In the genomic region with DNA sequence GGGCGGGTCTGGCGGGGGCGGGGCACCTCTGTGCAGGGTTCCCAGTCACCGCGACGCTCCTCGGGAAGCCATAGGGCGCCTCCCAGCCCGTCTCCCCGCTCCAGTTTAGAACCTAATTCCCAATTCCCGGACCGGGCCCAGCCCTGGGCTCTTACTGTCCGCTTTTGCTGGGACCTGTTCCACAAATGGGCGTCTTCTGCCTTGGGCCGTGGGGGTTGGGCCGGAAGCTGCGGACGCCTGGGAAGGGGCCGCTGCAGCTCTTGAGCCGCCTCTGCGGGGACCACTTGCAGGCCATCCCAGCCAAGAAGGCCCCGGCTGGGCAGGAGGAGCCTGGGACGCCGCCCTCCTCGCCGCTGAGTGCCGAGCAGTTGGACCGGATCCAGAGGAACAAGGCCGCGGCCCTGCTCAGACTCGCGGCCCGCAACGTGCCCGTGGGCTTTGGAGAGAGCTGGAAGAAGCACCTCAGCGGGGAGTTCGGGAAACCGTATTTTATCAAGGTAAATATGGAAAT, we compare ENCODE assay signal across 8 cellular contexts. TPM values are rescaled to one million over a fixed set of nuclear protein-coding genes. Genes with fewer than 3 reads are reported as not detected.
DNase-seq lines count a peak whose midpoint lies in the region; TF ChIP-seq lines count a peak whose summit lies in the region.

No MANE protein-coding gene starts in this region.

- H3K4me3 ChIP-seq in MG63 (peak overlapping the region; percentile 90), mammary epithelial cell (replicated peaks in 1 of 3; ENCODE audit: insufficient read depth in 1 of 3, low read depth in 2 of 3, low read length in 3 of 3) (peak overlapping the region; percentile 59 to 90 (median 78))

- peak overlapping the region; percentile 57 for H3K18ac ChIP-seq in H9 (ENCODE audit: insufficient read length, low read depth, low read length)

- intact Hi-C loops in mammary epithelial cell (cut with micrococcal nuclease): loop anchor here (5.0 to 10.0 kb wide), 3 partner anchors 243 to 366 kb away; partner anchors contain the start of genes CORO1C and SSH1

- no CpG with 5 or more reads among the region's 38 CpGs for WGBS in H9 (ENCODE audit: extremely low coverage, insufficient read length, low lambda C conversion rate)
- WGBS in mammary epithelial cell (ENCODE audit: low coverage, missing lambda C conversion rate): under 1% methylated on average over 17 of the region's 38 CpGs

- no peak overlapping the region for H2BK12ac ChIP-seq in H9 (ENCODE audit: insufficient read length, low read depth, low read length)

- peaks cover 35 to 44% (median 43%) of the 10 kb centered on the region in 3 experiments for H3K36me3 Mint-ChIP-seq in H9 (ENCODE audit: insufficient read depth in 1 of 3, low read depth in 3 of 3)

- no peak overlapping the region for H3T11ph ChIP-seq in H9 (ENCODE audit: low read length)

- H2BK120ac ChIP-seq in H9 (ENCODE audit: low read depth, low read length, poor library complexity, severe bottlenecking): no peak overlapping the region

- no peak overlapping the region for H4K91ac ChIP-seq in H9 (ENCODE audit: insufficient read length, low read depth, low read length)

- no peaks in the 10 kb centered on the region for H3K27me3 ChIP-seq in H9 (ENCODE audit: insufficient read depth, low read length)
- no peaks in the 10 kb centered on the region for H3K27me3 ChIP-seq in MG63
- H3K27me3 ChIP-seq in mammary epithelial cell (ENCODE audit: insufficient read depth, low read length): no peaks in the 10 kb centered on the region
- H3K27me3 ChIP-seq in layer of hippocampus (ENCODE audit: control insufficient read depth, insufficient read depth, low read length): no peaks in the 10 kb centered on the region

- H3K4me2 ChIP-seq in H9 (ENCODE audit: insufficient read depth, insufficient read length, low read length) (peak overlapping the region; percentile 85), mammary epithelial cell (ENCODE audit: insufficient read depth, low read depth, low read length) (peak overlapping the region; percentile 88)

- no peak overlapping the region for H2BK20ac ChIP-seq in H9 (ENCODE audit: low read depth, low read length, poor library complexity, severe bottlenecking)

- peaks cover 13% of the 10 kb centered on the region for H3K23me2 ChIP-seq in H9 (ENCODE audit: insufficient read length, low read depth, low read length, poor library complexity, severe bottlenecking)

- H3K36me3 ChIP-seq in MG63 (peaks cover 43% of the 10 kb centered on the region), mammary epithelial cell (ENCODE audit: insufficient read depth, low read length) (peaks cover 5% of the 10 kb centered on the region)

- in situ Hi-C loops in mammary epithelial cell (cut with MboI; ENCODE audit: low sequenced_read_pairs in 2 of 2): loop anchor here in 1 of 2 donors (25.0 kb wide), 2 partner anchors 461 to 536 kb away; partner anchors contain the start of genes ISCU, SART3 and SELPLG

- H4K8ac ChIP-seq in H9 (replicated peaks; ENCODE audit: insufficient read length, low read depth, low read length): no peak overlapping the region

- no peak overlapping the region for H3K56ac ChIP-seq in H9 (ENCODE audit: insufficient read length, low read depth, low read length)

- H2BK15ac ChIP-seq in H9 (ENCODE audit: low read depth, low read length): no peak overlapping the region

- H3K27ac ChIP-seq in H9 (ENCODE audit: insufficient read length, low read depth, low read length) (no peak overlapping the region), mammary epithelial cell (ENCODE audit: insufficient read depth, low read depth, low read length) (peak overlapping the region; percentile 40), layer of hippocampus (ENCODE audit: low read depth, low read length) (peak overlapping the region; percentile 80)

- dilution Hi-C loops in mammary epithelial cell (cut with HindIII; ENCODE audit: low sequenced_read_pairs): loop anchor here (5.0 to 10.0 kb wide), 5 partner anchors 71 to 533 kb away; partner anchors contain the start of genes ISCU and SART3

- H3K79me2 ChIP-seq in H9 (ENCODE audit: insufficient read depth, low read length): peaks cover 5% of the 10 kb centered on the region; the same call in 1 of the 2 replicates
- H3K79me2 ChIP-seq in mammary epithelial cell (ENCODE audit: insufficient read depth, low read length): peaks cover 14% of the 10 kb centered on the region

- H2AFZ ChIP-seq in H9 (ENCODE audit: low read length) (no peak overlapping the region), mammary epithelial cell (ENCODE audit: low read depth, low read length) (peak overlapping the region; percentile 92)

- peak overlapping the region; percentile 86 to 89 for H3K4me3 Mint-ChIP-seq in H9

- H3K4ac ChIP-seq in H9 (ENCODE audit: low read depth, low read length): no peak overlapping the region; the same call in 1 of the 2 replicates

- no peak overlapping the region for H4K5ac ChIP-seq in H9 (ENCODE audit: insufficient read length, low read depth, low read length)

- DNase-seq in DMS 273 (lab: John Stamatoyannopoulos, UW; ENCODE audit: unreplicated experiment) (peak; percentile 72), DMS 273 treated with DMSO at 0.1 percent for 48 hours (lab: John Stamatoyannopoulos, UW) (no peak), H9 (no peak), MG63 (peak; percentile 51), mammary epithelial cell (no peak), superior temporal gyrus (ENCODE audit: extremely low spot score) (peak; percentile 37), islet precursor cell (no peak)

- peaks cover 3% of the 10 kb centered on the region for H3K27me3 Mint-ChIP-seq in H9 (ENCODE audit: low read depth)

- H3K14ac ChIP-seq in H9 (ENCODE audit: insufficient read depth, low read length): peak overlapping the region; percentile 68

- CTCF ChIA-PET in mammary epithelial cell (lab: Charles Lee; ENCODE audit: low non-redundant PET): no interaction called here

- peak overlapping the region in 1 of 3 experiments; percentile 95; a peak in 3 of 7 replicates for H3K27ac Mint-ChIP-seq in H9

- TF ChIP-seq CTCF in H9 (conservative IDR thresholded peaks at IDR 0.05) (no peak), mammary epithelial cell (conservative IDR thresholded peaks at IDR 0.05 in 1 of 2, IDR thresholded peaks at IDR 0.05 in 1 of 2; ENCODE audit: extremely low read depth in 1 of 2, insufficient read depth in 1 of 2, low read depth in 1 of 2, low read length in 2 of 2) (no peak)

- H3K4me1 Mint-ChIP-seq in H9: peaks cover 4 to 18% of the 10 kb centered on the region in 2 experiments

- H3K4me1 ChIP-seq in H9 (ENCODE audit: insufficient read depth, low read length): no peaks in the 10 kb centered on the region
- peaks cover 13% of the 10 kb centered on the region for H3K4me1 ChIP-seq in mammary epithelial cell (ENCODE audit: insufficient read depth, low read length)

- no peaks in the 10 kb centered on the region for H4K20me1 ChIP-seq in H9 (ENCODE audit: control insufficient read depth, insufficient read depth, insufficient read length)
- no peaks in the 10 kb centered on the region for H4K20me1 ChIP-seq in mammary epithelial cell (ENCODE audit: insufficient read depth, low read length)

- peak overlapping the region; percentile 82 for H3K9ac ChIP-seq in H9 (ENCODE audit: extremely low read depth, insufficient read length, low read length)
- peak overlapping the region; percentile 74 for H3K9ac ChIP-seq in mammary epithelial cell (ENCODE audit: insufficient read depth, low read length)

- no peak overlapping the region for H2BK5ac ChIP-seq in H9 (ENCODE audit: insufficient read length, low read length)

- TSS peak; percentile 56 for BruUV-seq in mammary epithelial cell (replicated peaks; lab: Mats Ljungman, UMichigan)

- H3K9me3 ChIP-seq in H9 (ENCODE audit: control insufficient read depth, low read depth, low read length) (no peaks in the 10 kb centered on the region), MG63 (no peaks in the 10 kb centered on the region), mammary epithelial cell (replicated peaks; ENCODE audit: insufficient read depth, low read length) (no peaks in the 10 kb centered on the region)

- H3K79me1 ChIP-seq in H9 (ENCODE audit: insufficient read depth, low read depth, low read length, poor library complexity, severe bottlenecking): peaks cover 8% of the 10 kb centered on the region

- no peak overlapping the region for H3K23ac ChIP-seq in H9 (ENCODE audit: insufficient read length, low read depth, low read length)

- H3K9me3 Mint-ChIP-seq in H9: no peaks in the 10 kb centered on the region

- no peak overlapping the region for H2AK5ac ChIP-seq in H9 (ENCODE audit: insufficient read length, low read length)

RNA-seq across cellular contexts. Expression of gene UNG, which starts 0.8 kb away (rescaled TPM):
- 188 and 195 TPM in 2 replicates for total RNA-seq in H9 (2021)
- total RNA-seq in MG63 (2014; rRNA removed; shearing (Covaris generic); ENCODE audit: low replicate concordance): 67.5 and 80.9 TPM in 2 replicates
- total RNA-seq in mammary epithelial cell: 10 to 100 TPM; 34.2 to 37.7 TPM
- 38.6 TPM for polyA plus RNA-seq in mammary epithelial cell
- 32.7 TPM for polyA minus RNA-seq in mammary epithelial cell

RNA-seq across cellular contexts. Expression of gene ALKBH2, which starts 4.9 kb away (rescaled TPM):
- 23.7 and 24.4 TPM in 2 replicates for total RNA-seq in H9 (2021)
- 46.7 and 54.9 TPM in 2 replicates for total RNA-seq in MG63 (2014; rRNA removed; shearing (Covaris generic); ENCODE audit: low replicate concordance)
- total RNA-seq in mammary epithelial cell: 10 to 100 TPM; 15.2 to 23.9 TPM
- polyA plus RNA-seq in mammary epithelial cell: 23.1 TPM
- polyA minus RNA-seq in mammary epithelial cell: 34.9 TPM

RNA-seq across cellular contexts. Expression of gene ACACB, which starts 18.2 kb away (rescaled TPM):
- 14.2 and 17.3 TPM in 2 replicates for total RNA-seq in H9 (2021)
- 0.20 and 2.9 TPM in 2 replicates for total RNA-seq in MG63 (2014; rRNA removed; shearing (Covaris generic); ENCODE audit: low replicate concordance)
- total RNA-seq in mammary epithelial cell: 1 to 10 TPM; 4.7 to 6.0 TPM
- polyA plus RNA-seq in mammary epithelial cell: 1.8 TPM
- 6.5 TPM for polyA minus RNA-seq in mammary epithelial cell

RNA-seq across cellular contexts. Expression of gene USP30, which starts 45.8 kb away (rescaled TPM):
- total RNA-seq in H9 (2021) (6.3 and 7.8 TPM in 2 replicates), mammary epithelial cell (10 to 100 TPM; 10.0 to 13.5 TPM)
- total RNA-seq in MG63 (2014; rRNA removed; shearing (Covaris generic); ENCODE audit: low replicate concordance): 6.1 and 18.8 TPM in 2 replicates
- polyA plus RNA-seq in mammary epithelial cell: 6.1 TPM
- 44.2 TPM for polyA minus RNA-seq in mammary epithelial cell

Comparison
In these comparisons a context has a peak if more than half of its experiments do, and no peak if none do; other contexts are left out.
1. DNase-seq: peak in DMS 273 (single experiment), MG63 (single experiment) and superior temporal gyrus (single experiment); none in DMS 273 treated with DMSO at 0.1 percent for 48 hours (single experiment), H9 (single experiment), mammary epithelial cell (single experiment) and islet precursor cell (single experiment).